Comparison of ENCODE assay signal across 1 cellular context in genomic region chr11:121459413-121460041, GRCh38.
TF ChIP-seq lines count a peak whose summit lies in the region.

No MANE protein-coding gene starts in this region.

TF ChIP-seq in HepG2, 621 proteins besides CTCF, POLR2A, EP300 and RAD21 (continued from another document and continues in another):
- TF ChIP-seq HOXA3 (CRISPR knock-in tag; IDR thresholded peaks at IDR 0.05): peak; percentile 96
- TF ChIP-seq GTF2F1 (IDR thresholded peaks at IDR 0.05; ENCODE audit: low read length): no peak
- peak; percentile 47; the same call in 1 of the 2 replicates for TF ChIP-seq POLR2G (IDR thresholded peaks at IDR 0.05; ENCODE audit: low read depth, low read length)
- 0 out of 2 replicates have a peak, but pooled peaks have one; percentile 36 for TF ChIP-seq SNAI1 (CRISPR knock-in tag; IDR thresholded peaks at IDR 0.05; ENCODE audit: borderline replicate concordance)
- TF ChIP-seq TCF7 (IDR thresholded peaks at IDR 0.05; ENCODE audit: low read depth): peak; percentile 95
- TF ChIP-seq ARHGAP35 (CRISPR knock-in tag; IDR thresholded peaks at IDR 0.05; ENCODE audit: borderline replicate concordance): 0 out of 2 replicates have a peak, but pooled peaks have one; percentile 66
- TF ChIP-seq FOXP1 (IDR thresholded peaks at IDR 0.05): peak; percentile 83
- peak; percentile 100 for TF ChIP-seq FOXP1 (CRISPR knock-in tag; IDR thresholded peaks at IDR 0.05)
- peak; percentile 76 for TF ChIP-seq ZNF121 (CRISPR knock-in tag; IDR thresholded peaks at IDR 0.05)
- TF ChIP-seq ZNF124 (CRISPR knock-in tag; IDR thresholded peaks at IDR 0.05): peak; percentile 97
- TF ChIP-seq HES4 (CRISPR knock-in tag; IDR thresholded peaks at IDR 0.05; ENCODE audit: borderline replicate concordance): no peak
- TF ChIP-seq TSC22D2 (CRISPR knock-in tag; IDR thresholded peaks at IDR 0.05; ENCODE audit: borderline replicate concordance): peak; percentile 94; the same call in 1 of the 2 replicates
- TF ChIP-seq ELF1 (CRISPR knock-in tag; IDR thresholded peaks at IDR 0.05): peak; percentile 76
- no peak for TF ChIP-seq KLF13 (CRISPR knock-in tag; IDR thresholded peaks at IDR 0.05)
- TF ChIP-seq RXRA (CRISPR knock-in tag; IDR thresholded peaks at IDR 0.05): peak; percentile 97
- TF ChIP-seq ZNF318 (CRISPR knock-in tag; IDR thresholded peaks at IDR 0.05): peak; percentile 89; the same call in 1 of the 2 replicates
- TF ChIP-seq TAF1 (CRISPR knock-in tag; IDR thresholded peaks at IDR 0.05): peak; percentile 51; the same call in 1 of the 2 replicates
- TF ChIP-seq THRA (CRISPR knock-in tag; IDR thresholded peaks at IDR 0.05; ENCODE audit: borderline replicate concordance): peak; percentile 89; the same call in 1 of the 2 replicates
- TF ChIP-seq CEBPG (CRISPR knock-in tag; IDR thresholded peaks at IDR 0.05): peak; percentile 98
- peak; percentile 66; the same call in 1 of the 2 replicates for TF ChIP-seq TFDP2 (CRISPR knock-in tag; IDR thresholded peaks at IDR 0.05)
- no peak for TF ChIP-seq HNRNPUL1 (IDR thresholded peaks at IDR 0.05; ENCODE audit: low read depth, low read length)
- TF ChIP-seq ZNF782 (CRISPR knock-in tag; IDR thresholded peaks at IDR 0.05; ENCODE audit: borderline replicate concordance): peak; percentile 87; the same call in 1 of the 2 replicates
- peak; percentile 64; the same call in 1 of the 2 replicates for TF ChIP-seq ZFP36L1 (CRISPR knock-in tag; IDR thresholded peaks at IDR 0.05)
- TF ChIP-seq TCF7L2 (IDR thresholded peaks at IDR 0.05; ENCODE audit: low read depth, low read length): peak; percentile 37; the same call in 1 of the 2 replicates
- TF ChIP-seq ZNF331 (CRISPR knock-in tag; IDR thresholded peaks at IDR 0.05): peak; percentile 98
- peak; percentile 95 for TF ChIP-seq IRF2 (CRISPR knock-in tag; IDR thresholded peaks at IDR 0.05)
- TF ChIP-seq FOXA3 (CRISPR knock-in tag; IDR thresholded peaks at IDR 0.05): peak; percentile 99
- TF ChIP-seq RBFOX2 (IDR thresholded peaks at IDR 0.05; ENCODE audit: low read depth, low read length): peak; percentile 40; the same call in 1 of the 2 replicates
- TF ChIP-seq ZC3H4 (CRISPR knock-in tag; IDR thresholded peaks at IDR 0.05; ENCODE audit: borderline replicate concordance): no peak
- TF ChIP-seq IRF9 (CRISPR knock-in tag; IDR thresholded peaks at IDR 0.05; ENCODE audit: borderline replicate concordance): peak; percentile 92
- no peak for TF ChIP-seq ZNF589 (CRISPR knock-in tag; conservative IDR thresholded peaks at IDR 0.05)
- TF ChIP-seq RFX3 (CRISPR knock-in tag; IDR thresholded peaks at IDR 0.05): no peak
- TF ChIP-seq ZNF556 (CRISPR knock-in tag; IDR thresholded peaks at IDR 0.05; ENCODE audit: borderline replicate concordance): peak; percentile 89
- 0 out of 2 replicates have a peak, but pooled peaks have one; percentile 63 for TF ChIP-seq SATB2 (CRISPR knock-in tag; IDR thresholded peaks at IDR 0.05)
- TF ChIP-seq ZFP36L2 (CRISPR knock-in tag; IDR thresholded peaks at IDR 0.05): no peak
- peak; percentile 99 for TF ChIP-seq ZNF746 (CRISPR knock-in tag; IDR thresholded peaks at IDR 0.05)
- peak; percentile 95 for TF ChIP-seq SIX4 (CRISPR knock-in tag; IDR thresholded peaks at IDR 0.05)
- TF ChIP-seq ZNF251 (CRISPR knock-in tag; IDR thresholded peaks at IDR 0.05): no peak
- peak; percentile 93 for TF ChIP-seq ZBTB7A (CRISPR knock-in tag; IDR thresholded peaks at IDR 0.05)
- TF ChIP-seq GABPB1 (CRISPR knock-in tag; IDR thresholded peaks at IDR 0.05): peak; percentile 64
- TF ChIP-seq ZNF460 (CRISPR knock-in tag; IDR thresholded peaks at IDR 0.05; ENCODE audit: borderline replicate concordance): no peak; the same call in 1 of the 2 replicates
- TF ChIP-seq REST (IDR thresholded peaks at IDR 0.05; ENCODE audit: borderline replicate concordance in 1 of 2, low read depth in 1 of 2, low read length in 2 of 2): peak in 1 of 2 experiments; percentile 53; a peak in 1 of 4 replicates
- TF ChIP-seq PRDM10 (CRISPR knock-in tag; IDR thresholded peaks at IDR 0.05; ENCODE audit: low read depth): 0 out of 2 replicates have a peak, but pooled peaks have one; percentile 68
- TF ChIP-seq PAF1 (CRISPR knock-in tag; IDR thresholded peaks at IDR 0.05): no peak
- TF ChIP-seq SAP130 (CRISPR knock-in tag; IDR thresholded peaks at IDR 0.05; ENCODE audit: low read depth): peak; percentile 98
- TF ChIP-seq BHLHE40 (IDR thresholded peaks at IDR 0.05; ENCODE audit: low read length): peak; percentile 98
